In the genomic region with DNA sequence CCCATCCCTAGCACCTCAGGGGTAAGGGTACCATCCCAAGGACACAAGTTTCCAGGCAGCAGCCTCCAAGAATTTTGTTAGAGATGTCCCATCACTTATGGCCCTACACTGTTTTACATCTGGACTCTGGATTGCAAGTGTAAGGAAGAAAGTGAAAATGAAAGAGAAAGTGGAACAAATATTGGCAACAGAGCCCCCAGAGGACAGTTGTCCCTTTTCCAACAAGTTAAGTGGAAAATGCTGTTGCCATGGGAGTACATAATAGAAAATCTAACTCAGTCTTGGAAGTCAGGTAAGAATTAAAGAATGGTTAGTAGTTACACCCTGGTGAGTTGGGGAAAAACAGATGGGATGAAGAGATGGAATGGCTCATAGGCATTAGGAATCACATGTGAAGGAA, we compare ENCODE assay signal across 9 cellular contexts. TPM values are rescaled to one million over a fixed set of nuclear protein-coding genes. Genes with fewer than 3 reads are reported as not detected.
DNase-seq lines count a peak whose midpoint lies in the region; ATAC-seq and TF ChIP-seq lines count a peak whose summit lies in the region.
"Had no signal": no experiment of that assay in that cellular context is flagged by ENCODE, and none has a peak within 500 bp of the region (broad histone marks: within the 10 kb centered on the region; RNA-seq: fewer than 3 reads in every experiment).

No MANE protein-coding gene starts in this region.

- no peaks in the 10 kb centered on the region for H3K9me3 ChIP-seq in fibroblast of lung (ENCODE audit: control insufficient read depth, insufficient read depth, low read depth, low read length)
- no peaks in the 10 kb centered on the region for H3K9me3 ChIP-seq in effector memory CD4-positive, alpha-beta T cell (ENCODE audit: control insufficient read depth, low read length)

- peaks cover 25 to 47% of the 10 kb centered on the region in 2 donors for H3K36me3 Mint-ChIP-seq in stimulated activated naive B cell treated with anti-CD40 and anti-IgM and Interleukin-4, amounts not matched to agents 10 μg/mL and 1 μg/mL and 100 μg/mL, for 72 hours

- no peaks in the 10 kb centered on the region for H3K36me3 ChIP-seq in fibroblast of lung (ENCODE audit: control insufficient read depth, insufficient read depth, low read length)
- peaks cover 18% of the 10 kb centered on the region for H3K36me3 ChIP-seq in effector memory CD4-positive, alpha-beta T cell (ENCODE audit: control insufficient read depth, insufficient read depth, low read length)

- peak overlapping the region; percentile 19 for H3K27ac ChIP-seq in fibroblast of lung (ENCODE audit: insufficient read depth, low read length)
- H3K27ac ChIP-seq in effector memory CD4-positive, alpha-beta T cell (ENCODE audit: insufficient read depth, low read length, poor library complexity, severe bottlenecking), result no peak overlapping the region

- peak overlapping the region; percentile 70 for H2AFZ ChIP-seq in fibroblast of lung (ENCODE audit: low read length)

- DNase-seq in ACHN, result peak; percentile 61
- DNase-seq in NCI-H2029 treated with DMSO at 0.1 percent for 48 hours (lab: John Stamatoyannopoulos, UW), result peak; percentile 8
- DNase-seq in fibroblast of lung (ENCODE audit: low read depth in 2 of 2), result peak; percentile 14 to 39
- DNase-seq in superior temporal gyrus (ENCODE audit: extremely low spot score), result no peak
- DNase-seq in stimulated activated naive B cell treated with anti-CD40 and anti-IgM and Interleukin-4, amounts not matched to agents 10 μg/mL and 1 μg/mL and 100 μg/mL, for 72 hours, result no peak
- DNase-seq in effector memory CD4-positive, alpha-beta T cell, result no peak
- DNase-seq in NCI-H187 (lab: John Stamatoyannopoulos, UW), result no peak
- DNase-seq: dorsolateral prefrontal cortex had no signal

- H3K79me2 ChIP-seq in fibroblast of lung (ENCODE audit: control insufficient read depth, insufficient read depth, low read length), result no peaks in the 10 kb centered on the region

- peak overlapping the region; percentile 59 for H3K4me2 ChIP-seq in fibroblast of lung (ENCODE audit: extremely low read depth, insufficient read depth, low read length)

- no peak overlapping the region for H3K27ac Mint-ChIP-seq in stimulated activated naive B cell treated with anti-CD40 and anti-IgM and Interleukin-4, amounts not matched to agents 10 μg/mL and 1 μg/mL and 100 μg/mL, for 72 hours

- peak; percentile 45 for ATAC-seq in GM18907 (IDR thresholded peaks at IDR 0.05; ENCODE audit: unreplicated experiment)
- ATAC-seq in stimulated activated naive B cell treated with anti-CD40 and anti-IgM and Interleukin-4, amounts not matched to agents 10 μg/mL and 1 μg/mL and 100 μg/mL, for 72 hours (replicated peaks), result no peak

- no peaks in the 10 kb centered on the region for H3K27me3 Mint-ChIP-seq in stimulated activated naive B cell treated with anti-CD40 and anti-IgM and Interleukin-4, amounts not matched to agents 10 μg/mL and 1 μg/mL and 100 μg/mL, for 72 hours

- no peaks in the 10 kb centered on the region for H3K9me3 Mint-ChIP-seq in stimulated activated naive B cell treated with anti-CD40 and anti-IgM and Interleukin-4, amounts not matched to agents 10 μg/mL and 1 μg/mL and 100 μg/mL, for 72 hours

- in situ Hi-C loops in ACHN (cut with HindIII; ENCODE audit: low pct_ligation_motif_present, low pct_unique_long_range_greater_than_20kb, low sequenced_read_pairs), result no loop called here

- peaks cover 2% of the 10 kb centered on the region for H3K4me1 ChIP-seq in fibroblast of lung (ENCODE audit: control insufficient read depth, extremely low read depth, insufficient read depth, low read length)
- H3K4me1 ChIP-seq in effector memory CD4-positive, alpha-beta T cell (ENCODE audit: control insufficient read depth, insufficient read depth, low read length, poor library complexity, severe bottlenecking), result no peaks in the 10 kb centered on the region

- no peak overlapping the region for H3K4me3 Mint-ChIP-seq in stimulated activated naive B cell treated with anti-CD40 and anti-IgM and Interleukin-4, amounts not matched to agents 10 μg/mL and 1 μg/mL and 100 μg/mL, for 72 hours

- H4K20me1 ChIP-seq in fibroblast of lung (ENCODE audit: control insufficient read depth, extremely low read depth, insufficient read depth, low read length), result no peaks in the 10 kb centered on the region

- H3K9ac ChIP-seq in fibroblast of lung (ENCODE audit: insufficient read depth, low read length), result no peak overlapping the region

- H3K4me1 Mint-ChIP-seq in stimulated activated naive B cell treated with anti-CD40 and anti-IgM and Interleukin-4, amounts not matched to agents 10 μg/mL and 1 μg/mL and 100 μg/mL, for 72 hours, result peaks cover 3 to 9% of the 10 kb centered on the region in 2 donors

- peak overlapping the region in 1 of 4 experiments; percentile 21 for H3K4me3 ChIP-seq in fibroblast of lung (replicated peaks in 1 of 4; ENCODE audit: control extremely low read depth in 1 of 4, insufficient read depth in 1 of 4, low read depth in 3 of 4, low read length in 4 of 4)
- no peak overlapping the region for H3K4me3 ChIP-seq in effector memory CD4-positive, alpha-beta T cell (ENCODE audit: insufficient read depth, low read depth, low read length, poor library complexity, severe bottlenecking)

- no peaks in the 10 kb centered on the region for H3K27me3 ChIP-seq in fibroblast of lung (ENCODE audit: control insufficient read depth, insufficient read depth, low read length)
- H3K27me3 ChIP-seq in effector memory CD4-positive, alpha-beta T cell (replicated peaks; ENCODE audit: control insufficient read depth, insufficient read depth, low read length, poor library complexity, severe bottlenecking), result no peaks in the 10 kb centered on the region
- H3K27me3 ChIP-seq: dorsolateral prefrontal cortex had no signal

- TF ChIP-seq CTCF in fibroblast of lung (conservative IDR thresholded peaks at IDR 0.05 in 1 of 2, IDR thresholded peaks at IDR 0.05 in 1 of 2; ENCODE audit: low read depth in 1 of 2, low read length in 2 of 2), result no peak

RNA-seq across cellular contexts. Expression of a gene that starts 50.6 kb away (rescaled TPM):
- total RNA-seq in fibroblast of lung, result 28.6 and 29.5 TPM in 2 replicates
- 6.3 and 7.3 TPM in 2 replicates for polyA plus RNA-seq in fibroblast of lung
- 3.6 and 5.2 TPM in 2 replicates for polyA plus RNA-seq in fibroblast of lung (2012)
- polyA minus RNA-seq in fibroblast of lung (ENCODE audit: low replicate concordance), result 0.59 and 9.6 TPM in 2 replicates

Comparison
In these comparisons a context has a peak if more than half of its experiments do, and no peak if none do; other contexts are left out.
1. DNase-seq: peak in ACHN (single experiment), NCI-H2029 treated with DMSO at 0.1 percent for 48 hours (single experiment) and fibroblast of lung (2 of 2); none in superior temporal gyrus (single experiment), stimulated activated naive B cell treated with anti-CD40 and anti-IgM and Interleukin-4, amounts not matched to agents 10 μg/mL and 1 μg/mL and 100 μg/mL, for 72 hours (single experiment), effector memory CD4-positive, alpha-beta T cell (0 of 3) and NCI-H187 (0 of 2).